ENCODE assay signal across 12 cellular contexts in the genomic region with DNA sequence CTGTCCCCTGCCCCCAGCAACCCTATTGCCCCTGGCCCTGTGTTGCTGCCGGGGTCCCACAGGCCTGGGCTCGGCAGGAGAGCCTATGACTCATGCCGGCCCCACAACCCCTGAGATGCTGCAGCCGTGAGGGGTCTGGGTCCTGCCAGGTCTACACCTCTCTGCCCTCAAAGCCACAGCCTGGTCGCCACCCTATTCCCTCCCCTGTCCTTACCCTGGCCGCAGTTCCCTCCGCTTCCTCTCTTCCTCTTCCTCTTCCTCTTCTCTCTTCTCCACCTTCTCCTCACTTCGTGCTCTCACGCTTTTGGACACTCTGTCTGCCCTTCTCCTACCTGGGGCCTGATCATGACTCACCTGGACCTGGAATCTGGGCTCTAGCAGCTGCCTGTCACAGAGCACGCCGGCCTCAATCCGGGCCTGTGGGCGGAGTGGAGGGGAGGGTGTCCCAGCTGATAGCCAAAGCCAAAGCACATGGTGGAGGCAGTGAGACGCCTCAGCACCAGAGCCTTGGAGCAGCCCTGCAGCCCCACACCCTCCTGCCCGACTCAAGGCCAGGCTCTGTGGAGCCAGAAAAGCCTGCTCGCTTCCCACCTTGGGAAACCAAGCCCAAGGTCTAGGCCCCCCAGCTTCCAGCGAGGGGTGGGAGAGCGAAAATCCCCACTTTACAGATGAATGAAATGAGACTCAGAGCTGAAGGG. TPM values are rescaled to one million over a fixed set of nuclear protein-coding genes. Genes with fewer than 3 reads are reported as not detected.
A peak's percentile ranks its signal among the peaks of the same experiment; 100 is the strongest.
DNase-seq lines count a peak whose midpoint lies in the region; ATAC-seq and TF ChIP-seq lines count a peak whose summit lies in the region.
"Had no signal": no experiment of that assay in that cellular context is flagged by ENCODE, and none has a peak within 500 bp of the region (broad histone marks: within the 10 kb centered on the region; RNA-seq: fewer than 3 reads in every experiment).

No MANE protein-coding gene starts in this region.

- peaks cover 3% of the 10 kb centered on the region for H3K4me1 Mint-ChIP-seq in activated CD8-positive, alpha-beta T cell treated with anti-CD3 and anti-CD28 coated beads, Interleukin-2, amount 10 ng/mL, durations not matched to agents 7 days and 5 days (ENCODE audit: low read depth)
- H3K4me1 Mint-ChIP-seq in activated CD8-positive, alpha-beta T cell treated with anti-CD3 and anti-CD28 coated beads for 36 hours (ENCODE audit: low read depth) = no peaks in the 10 kb centered on the region
- H3K4me1 Mint-ChIP-seq: activated B cell treated with CpG ODN at 0.5 μM for 24 hours had no signal

- H3K27ac ChIP-seq in coronary artery = peak overlapping the region; percentile 84 to 95
- peak overlapping the region; percentile 24 for H3K27ac ChIP-seq in lower lobe of right lung
- peak overlapping the region in 1 of 2 donors; percentile 43 for H3K27ac ChIP-seq in aorta (ENCODE audit: low read depth in 1 of 2, low read length in 2 of 2)

- POLR2A ChIA-PET in activated CD8-positive, alpha-beta T cell treated with anti-CD3 and anti-CD28 coated beads, Interleukin-2, amount 10 ng/mL, durations not matched to agents 7 days and 5 days (lab: Charles Lee) = interaction anchor here (1.3 kb wide), 1 partner anchor 26 kb away, joined by 3 read pairs; no protein-coding TSS in a partner anchor
- POLR2A ChIA-PET in activated CD8-positive, alpha-beta T cell treated with anti-CD3 and anti-CD28 coated beads for 36 hours (lab: Charles Lee) = no interaction called here

- peaks cover 17% of the 10 kb centered on the region for H3K36me3 ChIP-seq in lower lobe of right lung
- H3K36me3 ChIP-seq in aorta (ENCODE audit: control insufficient read depth in 1 of 2, insufficient read depth in 2 of 2, low read length in 1 of 2) = no peaks in the 10 kb centered on the region
- H3K36me3 ChIP-seq: thyroid gland had no signal

- no peaks in the 10 kb centered on the region for H3K27me3 ChIP-seq in lower lobe of right lung (ENCODE audit: low read depth)
- H3K27me3 ChIP-seq in aorta (ENCODE audit: control insufficient read depth in 1 of 2, insufficient read depth in 2 of 2, low read length in 1 of 2) = no peaks in the 10 kb centered on the region
- H3K27me3 ChIP-seq: thyroid gland had no signal

- H3K27me3 Mint-ChIP-seq in activated CD8-positive, alpha-beta T cell treated with anti-CD3 and anti-CD28 coated beads, Interleukin-2, amount 10 ng/mL, durations not matched to agents 7 days and 5 days (ENCODE audit: low read depth) = peaks cover 10% of the 10 kb centered on the region
- peaks cover 3% of the 10 kb centered on the region for H3K27me3 Mint-ChIP-seq in activated CD8-positive, alpha-beta T cell treated with anti-CD3 and anti-CD28 coated beads for 36 hours

- TF ChIP-seq CTCF in activated CD8-positive, alpha-beta T cell treated with anti-CD3 and anti-CD28 coated beads for 36 hours (IDR thresholded peaks at IDR 0.05) = no peak
- TF ChIP-seq CTCF in coronary artery (IDR thresholded peaks at IDR 0.05) (no peak), lower lobe of right lung (IDR thresholded peaks at IDR 0.05) (no peak)

- H3K36me3 Mint-ChIP-seq in activated CD8-positive, alpha-beta T cell treated with anti-CD3 and anti-CD28 coated beads, Interleukin-2, amount 10 ng/mL, durations not matched to agents 7 days and 5 days (ENCODE audit: low read depth) = no peaks in the 10 kb centered on the region
- no peaks in the 10 kb centered on the region for H3K36me3 Mint-ChIP-seq in activated CD8-positive, alpha-beta T cell treated with anti-CD3 and anti-CD28 coated beads for 36 hours (ENCODE audit: low read depth)

- H3K4me3 Mint-ChIP-seq in activated CD8-positive, alpha-beta T cell treated with anti-CD3 and anti-CD28 coated beads, Interleukin-2, amount 10 ng/mL, durations not matched to agents 7 days and 5 days = no peak overlapping the region
- H3K4me3 Mint-ChIP-seq in activated CD8-positive, alpha-beta T cell treated with anti-CD3 and anti-CD28 coated beads for 36 hours = no peak overlapping the region
- H3K4me3 Mint-ChIP-seq: activated B cell treated with CpG ODN at 0.5 μM for 24 hours had no signal

- H3K9me3 Mint-ChIP-seq in activated CD8-positive, alpha-beta T cell treated with anti-CD3 and anti-CD28 coated beads, Interleukin-2, amount 10 ng/mL, durations not matched to agents 7 days and 5 days (ENCODE audit: insufficient read depth) = no peaks in the 10 kb centered on the region
- H3K9me3 Mint-ChIP-seq in activated CD8-positive, alpha-beta T cell treated with anti-CD3 and anti-CD28 coated beads for 36 hours = no peaks in the 10 kb centered on the region
- H3K9me3 Mint-ChIP-seq: activated B cell treated with CpG ODN at 0.5 μM for 24 hours had no signal

- intact Hi-C loops in activated CD8-positive, alpha-beta T cell treated with anti-CD3 and anti-CD28 coated beads for 36 hours (cut with micrococcal nuclease) = no loop called here
- intact Hi-C loops in lower lobe of right lung (cut with DNase I) = no loop called here
- intact Hi-C loops in aorta (cut with DNase I) = no loop called here

- 47 to 50% methylated on average over 18 of the region's 18 CpGs for WGBS in aorta, 2 donors

- CTCF ChIA-PET in activated CD8-positive, alpha-beta T cell treated with anti-CD3 and anti-CD28 coated beads, Interleukin-2, amount 10 ng/mL, durations not matched to agents 7 days and 5 days (lab: Charles Lee) = interaction anchor here (2.6 kb wide), 1 partner anchor 9 kb away, joined by 6 read pairs; no protein-coding TSS in a partner anchor
- CTCF ChIA-PET in activated CD8-positive, alpha-beta T cell treated with anti-CD3 and anti-CD28 coated beads for 36 hours (lab: Charles Lee) = no interaction called here

- no peak overlapping the region for H3K27ac Mint-ChIP-seq in activated CD8-positive, alpha-beta T cell treated with anti-CD3 and anti-CD28 coated beads, Interleukin-2, amount 10 ng/mL, durations not matched to agents 7 days and 5 days
- no peak overlapping the region for H3K27ac Mint-ChIP-seq in activated CD8-positive, alpha-beta T cell treated with anti-CD3 and anti-CD28 coated beads for 36 hours
- H3K27ac Mint-ChIP-seq: activated B cell treated with CpG ODN at 0.5 μM for 24 hours had no signal

- peak; percentile 16 for DNase-seq in activated CD8-positive, alpha-beta T cell treated with anti-CD3 and anti-CD28 coated beads, Interleukin-2, amount 10 ng/mL, durations not matched to agents 7 days and 5 days
- DNase-seq in activated CD8-positive, alpha-beta T cell treated with anti-CD3 and anti-CD28 coated beads for 36 hours = no peak
- DNase-seq in coronary artery (ENCODE audit: low spot score) (peak; percentile 84), lower lobe of right lung (peak; percentile 51), aorta (peak; percentile 66 to 73), cerebellar cortex (ENCODE audit: low spot score) (no peak), hypothalamus (lab: John Stamatoyannopoulos, UW) (no peak), DMS 273 (lab: John Stamatoyannopoulos, UW; ENCODE audit: unreplicated experiment) (no peak)
- DNase-seq: activated B cell treated with CpG ODN at 0.5 μM for 24 hours; NCI-H1930; stimulated activated CD4-positive, alpha-beta T cell treated with anti-CD3 and anti-CD28 coated beads, Interleukin-15, amount 100 ng/mL, for 24 hours had no signal

- H3K9me3 ChIP-seq in lower lobe of right lung (no peaks in the 10 kb centered on the region), aorta (ENCODE audit: control insufficient read depth, low read length) (no peaks in the 10 kb centered on the region)
- H3K9me3 ChIP-seq: thyroid gland had no signal

- ATAC-seq in activated CD8-positive, alpha-beta T cell treated with anti-CD3 and anti-CD28 coated beads, Interleukin-2, amount 10 ng/mL, durations not matched to agents 7 days and 5 days = no peak
- ATAC-seq in activated CD8-positive, alpha-beta T cell treated with anti-CD3 and anti-CD28 coated beads for 36 hours = no peak
- peak; percentile 32 to 54 for ATAC-seq in lower lobe of right lung
- peak; percentile 60 for ATAC-seq in aorta (ENCODE audit: low FRiP score)

- H3K4me3 ChIP-seq in coronary artery (no peak overlapping the region), lower lobe of right lung (no peak overlapping the region), aorta (ENCODE audit: low read length in 2 of 2) (no peak overlapping the region)
- H3K4me3 ChIP-seq: thyroid gland had no signal

- H3K4me1 ChIP-seq in lower lobe of right lung = peaks cover 16% of the 10 kb centered on the region
- H3K4me1 ChIP-seq in aorta (ENCODE audit: control insufficient read depth in 1 of 2, insufficient read depth in 2 of 2, low read length in 2 of 2) = no peaks in the 10 kb centered on the region

RNA-seq across cellular contexts. Expression of a gene that starts 26.8 kb away (rescaled TPM):
- not detected for total RNA-seq in activated CD8-positive, alpha-beta T cell treated with anti-CD3 and anti-CD28 coated beads, Interleukin-2, amount 10 ng/mL, durations not matched to agents 7 days and 5 days
- total RNA-seq in activated CD8-positive, alpha-beta T cell treated with anti-CD3 and anti-CD28 coated beads for 36 hours = not detected
- total RNA-seq in lower lobe of right lung (78.2 TPM), aorta (100 to 1,000 TPM in 1 of 2 donors, 10 to 100 TPM in 1; 35.3 to 125 TPM)
- 10 to 100 TPM in 1 of 2 donors, 1 to 10 TPM in 1; 3.4 to 15.0 TPM for polyA plus RNA-seq in aorta

RNA-seq across cellular contexts. Expression of a gene that starts 42.4 kb away (rescaled TPM):
- total RNA-seq in activated CD8-positive, alpha-beta T cell treated with anti-CD3 and anti-CD28 coated beads, Interleukin-2, amount 10 ng/mL, durations not matched to agents 7 days and 5 days = 10 to 100 TPM; 47.0 to 49.0 TPM
- under 1 TPM; 0.58 to 0.74 TPM for total RNA-seq in activated CD8-positive, alpha-beta T cell treated with anti-CD3 and anti-CD28 coated beads for 36 hours
- total RNA-seq in lower lobe of right lung (89.3 TPM), aorta (100 to 1,000 TPM; 217 to 360 TPM)
- 100 to 1,000 TPM in 1 of 2 donors, 10 to 100 TPM in 1; 44.0 to 353 TPM for polyA plus RNA-seq in aorta

RNA-seq across cellular contexts. Expression of a gene that starts 53.4 kb away (rescaled TPM):
- not detected for total RNA-seq in activated CD8-positive, alpha-beta T cell treated with anti-CD3 and anti-CD28 coated beads, Interleukin-2, amount 10 ng/mL, durations not matched to agents 7 days and 5 days
- not detected for total RNA-seq in activated CD8-positive, alpha-beta T cell treated with anti-CD3 and anti-CD28 coated beads for 36 hours
- total RNA-seq in lower lobe of right lung (not detected), aorta (not detected)
- polyA plus RNA-seq in aorta = 10 to 100 TPM in 1 of 2 donors, under 1 TPM in 1; 0.69 to 30.2 TPM
- total RNA-seq: activated B cell treated with CpG ODN at 0.5 μM for 24 hours, thyroid gland had no signal

Comparison
In these comparisons a context has a peak if more than half of its experiments do, and no peak if none do; other contexts are left out.
1. DNase-seq: peak in activated CD8-positive, alpha-beta T cell treated with anti-CD3 and anti-CD28 coated beads, Interleukin-2, amount 10 ng/mL, durations not matched to agents 7 days and 5 days (single experiment), coronary artery (single experiment), lower lobe of right lung (single experiment) and aorta (2 of 2); none in activated CD8-positive, alpha-beta T cell treated with anti-CD3 and anti-CD28 coated beads for 36 hours (single experiment), cerebellar cortex (single experiment), hypothalamus (0 of 51) and DMS 273 (single experiment).
2. RNA of a gene that starts 42.4 kb away (total RNA-seq): 217 to 360 TPM in aorta, 89.3 TPM in lower lobe of right lung (single experiment) and 47.0 to 49.0 TPM in activated CD8-positive, alpha-beta T cell treated with anti-CD3 and anti-CD28 coated beads, Interleukin-2, amount 10 ng/mL, durations not matched to agents 7 days and 5 days; 0.58 to 0.74 TPM in activated CD8-positive, alpha-beta T cell treated with anti-CD3 and anti-CD28 coated beads for 36 hours; every median in the first group is over 10 times any median in the second.
3. ATAC-seq: peak in lower lobe of right lung (2 of 2) and aorta (single experiment); none in activated CD8-positive, alpha-beta T cell treated with anti-CD3 and anti-CD28 coated beads, Interleukin-2, amount 10 ng/mL, durations not matched to agents 7 days and 5 days (single experiment) and activated CD8-positive, alpha-beta T cell treated with anti-CD3 and anti-CD28 coated beads for 36 hours (single experiment).
4. RNA of a gene that starts 26.8 kb away (total RNA-seq): 35.3 to 125 TPM in aorta and 78.2 TPM in lower lobe of right lung (single experiment); not detected in activated CD8-positive, alpha-beta T cell treated with anti-CD3 and anti-CD28 coated beads for 36 hours and not detected in activated CD8-positive, alpha-beta T cell treated with anti-CD3 and anti-CD28 coated beads, Interleukin-2, amount 10 ng/mL, durations not matched to agents 7 days and 5 days; every median in the first group is over 10 times any median in the second.